Comparison of ENCODE assay signal across 20 cellular contexts in the genomic region with DNA sequence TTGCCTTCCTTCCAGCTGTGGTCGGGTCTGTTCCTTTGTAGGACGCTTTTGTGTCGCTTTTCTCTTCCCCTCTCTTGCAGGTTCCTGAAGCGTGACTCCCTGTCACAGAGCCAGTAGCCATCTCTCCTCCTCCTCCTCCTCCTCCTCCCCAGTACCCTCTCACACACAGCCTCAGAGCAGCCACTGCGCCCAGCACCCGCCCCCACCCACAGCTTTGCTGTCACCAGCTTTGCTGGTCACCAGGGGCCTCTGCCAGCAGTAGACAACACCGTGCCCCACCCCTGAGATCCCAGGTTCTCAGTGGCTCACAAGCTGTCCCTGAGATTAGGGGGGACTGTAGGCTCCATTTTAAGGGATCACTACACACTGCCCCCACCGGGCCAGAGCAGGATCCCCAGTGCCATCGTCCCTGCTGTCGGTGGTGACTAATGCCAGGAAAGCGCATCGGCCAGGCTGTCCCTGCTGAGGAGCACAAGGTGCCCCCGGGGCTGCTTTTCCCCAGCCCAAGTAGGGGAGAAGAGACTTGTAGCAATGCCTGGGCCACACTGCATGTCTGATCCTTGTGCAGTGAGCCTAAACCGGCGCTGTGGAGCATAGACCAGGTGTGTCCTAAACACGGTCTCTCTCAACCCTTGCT.
DNase-seq lines count a peak whose midpoint lies in the region; ATAC-seq and TF ChIP-seq lines count a peak whose summit lies in the region.
"Had no signal": no experiment of that assay in that cellular context is flagged by ENCODE, and none has a peak within 500 bp of the region (broad histone marks: within the 10 kb centered on the region; RNA-seq: fewer than 3 reads in every experiment).

No MANE protein-coding gene starts in this region.

- H3K4me3 ChIP-seq in BLaER1 treated with 17β-estradiol and CSF1 and Interleukin-3, amounts not matched to agents 10 nM and 100 nM, result no peak overlapping the region
- no peak overlapping the region for H3K4me3 ChIP-seq in mammary epithelial cell (replicated peaks in 1 of 3; ENCODE audit: insufficient read depth in 1 of 3, low read depth in 2 of 3, low read length in 3 of 3)
- H3K4me3 ChIP-seq in ascending aorta, result no peak overlapping the region
- H3K4me3 ChIP-seq in vagina, result no peak overlapping the region
- H3K4me3 ChIP-seq: lung, psoas muscle, SK-N-MC had no signal

- dilution Hi-C loops in mammary epithelial cell (cut with HindIII; ENCODE audit: low sequenced_read_pairs), result no loop called here

- no peak for TF ChIP-seq POLR2A in vagina (IDR thresholded peaks at IDR 0.05)

- TF ChIP-seq CTCF in mammary epithelial cell (conservative IDR thresholded peaks at IDR 0.05 in 1 of 2, IDR thresholded peaks at IDR 0.05 in 1 of 2; ENCODE audit: extremely low read depth in 1 of 2, insufficient read depth in 1 of 2, low read depth in 1 of 2, low read length in 2 of 2) (no peak), nephron (IDR thresholded peaks at IDR 0.05; ENCODE audit: unreplicated experiment in 3 of 3) (no peak), ascending aorta (IDR thresholded peaks at IDR 0.05) (no peak), vagina (IDR thresholded peaks at IDR 0.05) (no peak)

- peak overlapping the region; percentile 64 to 89 (median 80) for H3K4me2 ChIP-seq in BLaER1 treated with 17β-estradiol and CSF1 and Interleukin-3, amounts not matched to agents 10 nM and 100 nM
- H3K4me2 ChIP-seq in mammary epithelial cell (ENCODE audit: insufficient read depth, low read depth, low read length), result peak overlapping the region; percentile 25

- peak overlapping the region in 2 of 3 experiments; percentile 26 to 46 for H3K27ac Mint-ChIP-seq in nephron
- H3K27ac Mint-ChIP-seq: activated CD4-positive, alpha-beta T cell treated with anti-CD3 and anti-CD28 coated beads, Interleukin-2, amount 10 ng/mL, durations not matched to agents 24 days and 14 days; activated naive CD4-positive, alpha-beta T cell treated with anti-CD3 and anti-CD28 coated beads, Interleukin-2, amount 50 U/mL, for 24 hours had no signal

- H3K9ac ChIP-seq in BLaER1 treated with 17β-estradiol and CSF1 and Interleukin-3, amounts not matched to agents 10 nM and 100 nM, result peak overlapping the region in 5 of 11 experiments; percentile 17 to 33 (median 19); a peak in 3 of 22 replicates
- no peak overlapping the region for H3K9ac ChIP-seq in mammary epithelial cell (ENCODE audit: insufficient read depth, low read length)

- H3K27me3 ChIP-seq in BLaER1 treated with 17β-estradiol and CSF1 and Interleukin-3, amounts not matched to agents 10 nM and 100 nM, result peaks cover 0 to 7% (median 0%) of the 10 kb centered on the region in 11 experiments; a peak in 2 of 22 replicates
- H3K27me3 ChIP-seq in mammary epithelial cell (ENCODE audit: insufficient read depth, low read length) (no peaks in the 10 kb centered on the region), ascending aorta (no peaks in the 10 kb centered on the region), vagina (no peaks in the 10 kb centered on the region)

- peak; percentile 40 for DNase-seq in G401 (ENCODE audit: low spot score)
- no peak for DNase-seq in mammary epithelial cell
- no peak for DNase-seq in ascending aorta (ENCODE audit: low spot score in 2 of 2)
- no peak for DNase-seq in vagina (ENCODE audit: extremely low spot score in 2 of 2)
- DNase-seq: ACHN; activated CD4-positive, alpha-beta T cell treated with anti-CD3 and anti-CD28 coated beads, Interleukin-2, amount 10 ng/mL, durations not matched to agents 24 days and 14 days; dermis blood vessel endothelial cell; NCI-H187; NCI-H2227 treated with DMSO at 0.1 percent for 48 hours; psoas muscle; RPMI8226; T-helper 2 cell had no signal

- in situ Hi-C loops in G401 (cut with HindIII; ENCODE audit: low sequenced_read_pairs) (no loop called here), mammary epithelial cell (cut with MboI; ENCODE audit: low sequenced_read_pairs in 2 of 2) (no loop called here)

- 31% methylated on average over 13 of the region's 16 CpGs for WGBS in mammary epithelial cell (ENCODE audit: low coverage, missing lambda C conversion rate)

- peaks cover 23 to 68% (median 56%) of the 10 kb centered on the region in 10 experiments for H3K4me1 ChIP-seq in BLaER1 treated with 17β-estradiol and CSF1 and Interleukin-3, amounts not matched to agents 10 nM and 100 nM
- H3K4me1 ChIP-seq in mammary epithelial cell (ENCODE audit: insufficient read depth, low read length) (peaks cover 13% of the 10 kb centered on the region), ascending aorta (peaks cover 0 to 3% of the 10 kb centered on the region in 2 donors), vagina (no peaks in the 10 kb centered on the region)
- H3K4me1 ChIP-seq: psoas muscle had no signal

- intact Hi-C loops in mammary epithelial cell (cut with micrococcal nuclease) (no loop called here), ascending aorta (cut with DNase I) (no loop called here), vagina (cut with DNase I) (no loop called here)

- peak overlapping the region in 1 of 11 experiments; percentile 12; a peak in 1 of 22 replicates for H3K27ac ChIP-seq in BLaER1 treated with 17β-estradiol and CSF1 and Interleukin-3, amounts not matched to agents 10 nM and 100 nM
- H3K27ac ChIP-seq in mammary epithelial cell (ENCODE audit: insufficient read depth, low read depth, low read length) (no peak overlapping the region), ascending aorta (no peak overlapping the region), vagina (no peak overlapping the region)
- H3K27ac ChIP-seq: C4-2B, neutrophil, psoas muscle, SK-N-MC had no signal

- CTCF ChIA-PET in mammary epithelial cell (lab: Charles Lee; ENCODE audit: low non-redundant PET), result no interaction called here

- peaks cover 3% of the 10 kb centered on the region for H3K27me3 Mint-ChIP-seq in nephron (ENCODE audit: low read depth)
- H3K27me3 Mint-ChIP-seq: activated CD4-positive, alpha-beta T cell treated with anti-CD3 and anti-CD28 coated beads, Interleukin-2, amount 10 ng/mL, durations not matched to agents 24 days and 14 days; activated naive CD4-positive, alpha-beta T cell treated with anti-CD3 and anti-CD28 coated beads, Interleukin-2, amount 50 U/mL, for 24 hours had no signal

- H2AFZ ChIP-seq in mammary epithelial cell (ENCODE audit: low read depth, low read length), result no peak overlapping the region

- peaks cover 0 to 3% (median 0%) of the 10 kb centered on the region in 11 experiments; a peak in 1 of 22 replicates for H3K9me3 ChIP-seq in BLaER1 treated with 17β-estradiol and CSF1 and Interleukin-3, amounts not matched to agents 10 nM and 100 nM (replicated peaks in 1 of 11)
- H3K9me3 ChIP-seq in mammary epithelial cell (replicated peaks; ENCODE audit: insufficient read depth, low read length), result no peaks in the 10 kb centered on the region
- no peaks in the 10 kb centered on the region for H3K9me3 ChIP-seq in ascending aorta
- H3K9me3 ChIP-seq in vagina, result no peaks in the 10 kb centered on the region
- H3K9me3 ChIP-seq: neutrophil, psoas muscle had no signal

- H4K20me1 ChIP-seq in BLaER1 treated with 17β-estradiol and CSF1 and Interleukin-3, amounts not matched to agents 10 nM and 100 nM, result peaks cover 0 to 27% (median 0%) of the 10 kb centered on the region in 11 experiments; a peak in 8 of 22 replicates
- no peaks in the 10 kb centered on the region for H4K20me1 ChIP-seq in mammary epithelial cell (ENCODE audit: insufficient read depth, low read length)

- peaks cover 10% of the 10 kb centered on the region for H3K36me3 Mint-ChIP-seq in nephron (ENCODE audit: low read depth)
- H3K36me3 Mint-ChIP-seq: activated naive CD4-positive, alpha-beta T cell treated with anti-CD3 and anti-CD28 coated beads, Interleukin-2, amount 50 U/mL, for 24 hours had no signal

- peaks cover 19% of the 10 kb centered on the region for H3K4me1 Mint-ChIP-seq in nephron
- H3K4me1 Mint-ChIP-seq: activated naive CD4-positive, alpha-beta T cell treated with anti-CD3 and anti-CD28 coated beads, Interleukin-2, amount 50 U/mL, for 24 hours had no signal

- no peak overlapping the region for H3K4me3 Mint-ChIP-seq in nephron
- H3K4me3 Mint-ChIP-seq: activated CD4-positive, alpha-beta T cell treated with anti-CD3 and anti-CD28 coated beads, Interleukin-2, amount 10 ng/mL, durations not matched to agents 24 days and 14 days; activated naive CD4-positive, alpha-beta T cell treated with anti-CD3 and anti-CD28 coated beads, Interleukin-2, amount 50 U/mL, for 24 hours had no signal

- no peak for ATAC-seq in HG03354 (IDR thresholded peaks at IDR 0.05; ENCODE audit: poor library complexity, severe bottlenecking, unreplicated experiment)

- H3K36me3 ChIP-seq in BLaER1 treated with 17β-estradiol and CSF1 and Interleukin-3, amounts not matched to agents 10 nM and 100 nM, result no peaks in the 10 kb centered on the region
- no peaks in the 10 kb centered on the region for H3K36me3 ChIP-seq in mammary epithelial cell (ENCODE audit: insufficient read depth, low read length)
- H3K36me3 ChIP-seq in ascending aorta, result no peaks in the 10 kb centered on the region
- H3K36me3 ChIP-seq in vagina, result peaks cover 0 to 5% of the 10 kb centered on the region in 2 donors
- H3K36me3 ChIP-seq: neutrophil had no signal

- BruUV-seq in mammary epithelial cell (replicated peaks; lab: Mats Ljungman, UMichigan), result no TSS peak

- no peaks in the 10 kb centered on the region for H3K9me3 Mint-ChIP-seq in nephron
- H3K9me3 Mint-ChIP-seq: activated CD4-positive, alpha-beta T cell treated with anti-CD3 and anti-CD28 coated beads, Interleukin-2, amount 10 ng/mL, durations not matched to agents 24 days and 14 days; activated naive CD4-positive, alpha-beta T cell treated with anti-CD3 and anti-CD28 coated beads, Interleukin-2, amount 50 U/mL, for 24 hours had no signal

- H3K79me2 ChIP-seq in mammary epithelial cell (ENCODE audit: insufficient read depth, low read length), result no peaks in the 10 kb centered on the region
